ENCODE assay signal across 18 cellular contexts in genomic region chr4:109691411-109691920, GRCh38. TPM values are rescaled to one million over a fixed set of nuclear protein-coding genes. Genes with fewer than 3 reads are reported as not detected.
DNase-seq lines count a peak whose midpoint lies in the region; ATAC-seq, FAIRE-seq and TF ChIP-seq lines count a peak whose summit lies in the region.
"Had no signal": no experiment of that assay in that cellular context is flagged by ENCODE, and none has a peak within 500 bp of the region (broad histone marks: within the 10 kb centered on the region; RNA-seq: fewer than 3 reads in every experiment).

No MANE protein-coding gene starts in this region.

- H3K4me1 Mint-ChIP-seq in MCF 10A (ENCODE audit: insufficient read depth, unreplicated experiment): no peaks in the 10 kb centered on the region
- H3K4me1 Mint-ChIP-seq: GM23338, neural crest cell had no signal

- dilution Hi-C loops in mammary epithelial cell (cut with HindIII; ENCODE audit: low sequenced_read_pairs): no loop called here

- intact Hi-C loops in mammary epithelial cell (cut with micrococcal nuclease): no loop called here
- intact Hi-C loops in MCF 10A (cut with micrococcal nuclease): no loop called here
- intact Hi-C loops in GM12878 (cut with micrococcal nuclease; ENCODE audit: unreplicated experiment): no loop called here
- intact Hi-C loops in colonic mucosa (cut with DNase I): no loop called here

- H3K79me2 ChIP-seq in mammary epithelial cell (ENCODE audit: insufficient read depth, low read length) (no peaks in the 10 kb centered on the region), GM12878 (ENCODE audit: control insufficient read depth, insufficient read depth, low read length) (no peaks in the 10 kb centered on the region)

- no peak for FAIRE-seq in GM12878 (lab: Jason Lieb, UNC)
- FAIRE-seq: RCC 7860 had no signal

- SMC1A ChIA-PET in GM12878 (lab: Charles Lee; ENCODE audit: uncharacterized antibody, unreplicated experiment): interaction anchor here (1.1 to 3.6 kb wide), 4 partner anchors 9 to 104 kb away, joined by 3 to 18 read pairs (median 4); partner anchors contain the start of gene CASP6

- no peaks in the 10 kb centered on the region for H3K27me3 Mint-ChIP-seq in MCF 10A (ENCODE audit: insufficient read depth, unreplicated experiment)
- H3K27me3 Mint-ChIP-seq: activated B cell treated with CpG ODN at 0.5 μM for 24 hours had no signal

- no peak overlapping the region for H3K4me3 Mint-ChIP-seq in MCF 10A (ENCODE audit: unreplicated experiment)
- H3K4me3 Mint-ChIP-seq: GM23338, neural crest cell had no signal

- no peaks in the 10 kb centered on the region for H3K27me3 ChIP-seq in mammary epithelial cell (ENCODE audit: insufficient read depth, low read length)
- H3K27me3 ChIP-seq in GM12878 (replicated peaks in 1 of 2; ENCODE audit: control insufficient read depth in 2 of 2, insufficient read depth in 2 of 2, low read length in 1 of 2): no peaks in the 10 kb centered on the region
- no peaks in the 10 kb centered on the region for H3K27me3 ChIP-seq in colonic mucosa

- TF ChIP-seq CTCF in mammary epithelial cell (conservative IDR thresholded peaks at IDR 0.05 in 1 of 2, IDR thresholded peaks at IDR 0.05 in 1 of 2; ENCODE audit: extremely low read depth in 1 of 2, insufficient read depth in 1 of 2, low read depth in 1 of 2, low read length in 2 of 2): no peak
- TF ChIP-seq CTCF in MCF 10A (IDR thresholded peaks at IDR 0.05; ENCODE audit: unreplicated experiment): no peak
- TF ChIP-seq CTCF in GM12878 (IDR thresholded peaks at IDR 0.05 in 2 of 3, conservative IDR thresholded peaks at IDR 0.05 in 1 of 3; ENCODE audit: control insufficient read depth in 2 of 3, extremely low read depth in 1 of 3, insufficient read depth in 1 of 3, low read depth in 3 of 3, low read length in 3 of 3): no peak
- no peak for TF ChIP-seq CTCF in colonic mucosa (IDR thresholded peaks at IDR 0.05)

- peak; percentile 20 for ATAC-seq in GM12878
- no peak for ATAC-seq in HG03432 (IDR thresholded peaks at IDR 0.05; ENCODE audit: unreplicated experiment)
- no peak for ATAC-seq in GM21529 (IDR thresholded peaks at IDR 0.05; ENCODE audit: unreplicated experiment)
- ATAC-seq: GM23338 had no signal

- TF ChIP-seq RAD21 in GM12878 (IDR thresholded peaks at IDR 0.05; ENCODE audit: insufficient read depth, low read depth, low read length): no peak

- RAD21 ChIA-PET in GM12878 (lab: Charles Lee; ENCODE audit: unreplicated experiment): no interaction called here

- H4K20me1 ChIP-seq in mammary epithelial cell (ENCODE audit: insufficient read depth, low read length) (no peaks in the 10 kb centered on the region), GM12878 (ENCODE audit: control insufficient read depth, insufficient read depth) (no peaks in the 10 kb centered on the region)

- CTCF ChIA-PET in mammary epithelial cell (lab: Charles Lee; ENCODE audit: low non-redundant PET): no interaction called here
- CTCF ChIA-PET in MCF 10A (lab: Yijun Ruan, JAX): interaction anchor here (1.0 kb wide), 1 partner anchor 10 kb away, joined by 5 read pairs; no protein-coding TSS in a partner anchor
- CTCF ChIA-PET in GM12878 (lab: Yijun Ruan, JAX): interaction anchor here (1.6 kb wide), 1 partner anchor 10 kb away, joined by 11 read pairs; no protein-coding TSS in a partner anchor

- no peak for TF ChIP-seq EP300 in GM12878 (IDR thresholded peaks at IDR 0.05; ENCODE audit: borderline replicate concordance in 1 of 2, control insufficient read depth in 1 of 2, low read depth in 2 of 2, low read length in 2 of 2)

- no peaks in the 10 kb centered on the region for H3K9me3 Mint-ChIP-seq in MCF 10A (ENCODE audit: unreplicated experiment)
- H3K9me3 Mint-ChIP-seq: activated B cell treated with CpG ODN at 0.5 μM for 24 hours, GM23338, immature natural killer cell, neural crest cell had no signal

- DNase-seq in mammary epithelial cell (peak; percentile 5), MCF 10A (ENCODE audit: unreplicated experiment) (no peak), GM12878 (ENCODE audit: low read depth, low spot score) (no peak), colonic mucosa (no peak)
- DNase-seq: activated B cell treated with CpG ODN at 0.5 μM for 24 hours; DMS 273 treated with DMSO at 0.1 percent for 48 hours; mesenchymal stem cell; MV-4-11; NCI-H2081 treated with DMSO at 0.1 percent for 48 hours; NCI-H774; stimulated activated CD4-positive, alpha-beta T cell treated with anti-CD3 and anti-CD28 coated beads, Interleukin-15, amount 100 ng/mL, for 24 hours had no signal

- H3K36me3 Mint-ChIP-seq in MCF 10A (ENCODE audit: insufficient read depth, unreplicated experiment): peaks cover 68% of the 10 kb centered on the region

- H3K27ac ChIP-seq in mammary epithelial cell (ENCODE audit: insufficient read depth, low read depth, low read length): no peak overlapping the region
- H3K27ac ChIP-seq in KOPT-K1 (ENCODE audit: low read depth, low read length, poor library complexity, severe bottlenecking): peak overlapping the region; percentile 23
- H3K27ac ChIP-seq in GM12878 (ENCODE audit: control insufficient read depth, insufficient read depth): no peak overlapping the region
- no peak overlapping the region for H3K27ac ChIP-seq in colonic mucosa

- BruUV-seq in mammary epithelial cell (replicated peaks; lab: Mats Ljungman, UMichigan): no TSS peak
- BruUV-seq in MCF 10A (replicated peaks; lab: Mats Ljungman, UMichigan): no TSS peak
- no TSS peak for BruUV-seq in GM12878 (replicated peaks; lab: Mats Ljungman, UMichigan)

- in situ Hi-C loops in mammary epithelial cell (cut with MboI; ENCODE audit: low sequenced_read_pairs in 2 of 2): no loop called here
- in situ Hi-C loops in GM12878 (cut with MboI): no loop called here

- H3K4me2 ChIP-seq in mammary epithelial cell (ENCODE audit: insufficient read depth, low read depth, low read length) (no peak overlapping the region), GM12878 (ENCODE audit: control insufficient read depth, insufficient read depth) (no peak overlapping the region)
- H3K4me2 ChIP-seq: GM23338 had no signal

- H3K36me3 ChIP-seq in mammary epithelial cell (ENCODE audit: insufficient read depth, low read length): peaks cover 4% of the 10 kb centered on the region
- peaks cover 93% of the 10 kb centered on the region for H3K36me3 ChIP-seq in KOPT-K1 (ENCODE audit: insufficient read depth, low read length)
- H3K36me3 ChIP-seq in GM12878 (ENCODE audit: control insufficient read depth in 2 of 2, insufficient read depth in 2 of 2, low read length in 1 of 2): peaks cover 0 to 18% of the 10 kb centered on the region in 2 experiments; a peak in 2 of 4 replicates
- peaks cover 7% of the 10 kb centered on the region for H3K36me3 ChIP-seq in colonic mucosa

- H3K9me3 ChIP-seq in mammary epithelial cell (replicated peaks; ENCODE audit: insufficient read depth, low read length): no peaks in the 10 kb centered on the region
- H3K9me3 ChIP-seq in KOPT-K1 (ENCODE audit: insufficient read depth, low read length, poor library complexity, severe bottlenecking): no peaks in the 10 kb centered on the region
- H3K9me3 ChIP-seq in GM12878 (replicated peaks; ENCODE audit: control insufficient read depth, insufficient read depth, low read length): no peaks in the 10 kb centered on the region
- no peaks in the 10 kb centered on the region for H3K9me3 ChIP-seq in colonic mucosa

- H3K27ac Mint-ChIP-seq in MCF 10A (ENCODE audit: low read depth, unreplicated experiment): no peak overlapping the region
- H3K27ac Mint-ChIP-seq: GM23338 had no signal

- no peak overlapping the region for H2AFZ ChIP-seq in mammary epithelial cell (ENCODE audit: low read depth, low read length)
- H2AFZ ChIP-seq in GM12878 (ENCODE audit: control insufficient read depth, low read depth, low read length): no peak overlapping the region
- H2AFZ ChIP-seq: GM23338 had no signal

- POLR2A ChIA-PET in MCF 10A (lab: Yijun Ruan, JAX) (interaction anchor here (0.5 to 1.2 kb wide), 2 partner anchors 12 to 85 kb away, joined by 3 read pairs; partner anchors contain the start of gene CASP6), GM12878 (lab: Charles Lee) (interaction anchor here (2.4 kb wide), 1 partner anchor 9 kb away, joined by 13 read pairs; no protein-coding TSS in a partner anchor)

- 89% methylated on average over 1 of the region's 1 CpG for WGBS in mammary epithelial cell (ENCODE audit: low coverage, missing lambda C conversion rate)
- WGBS in GM12878 (ENCODE audit: insufficient coverage, insufficient replicate concordance, low lambda C conversion rate, missing lambda C conversion rate): 94% methylated on average over 1 of the region's 1 CpG

- H3K4me1 ChIP-seq in mammary epithelial cell (ENCODE audit: insufficient read depth, low read length) (no peaks in the 10 kb centered on the region), GM12878 (ENCODE audit: control insufficient read depth, insufficient read depth, low read length) (peaks cover 4% of the 10 kb centered on the region; the same call in 1 of the 2 replicates), colonic mucosa (no peaks in the 10 kb centered on the region)

- H3K4me3 ChIP-seq in mammary epithelial cell (replicated peaks in 1 of 3; ENCODE audit: insufficient read depth in 1 of 3, low read depth in 2 of 3, low read length in 3 of 3) (no peak overlapping the region), GM12878 (no peak overlapping the region), colonic mucosa (no peak overlapping the region)
- H3K4me3 ChIP-seq: GM23338 had no signal

- no peak for TF ChIP-seq POLR2A in GM12878 (IDR thresholded peaks at IDR 0.05; ENCODE audit: low read depth, low read length)

- H3K9ac ChIP-seq in mammary epithelial cell (ENCODE audit: insufficient read depth, low read length) (no peak overlapping the region), GM12878 (ENCODE audit: control insufficient read depth, insufficient read depth, low read length) (no peak overlapping the region), colonic mucosa (ENCODE audit: low read depth in 2 of 2, low read length in 2 of 2) (no peak overlapping the region)

RNA-seq across cellular contexts. Expression of gene CASP6, which starts 11.8 kb away (rescaled TPM):
- total RNA-seq in mammary epithelial cell: 10 to 100 TPM; 20.0 to 45.5 TPM
- 45.4 TPM for polyA plus RNA-seq in mammary epithelial cell
- polyA minus RNA-seq in mammary epithelial cell: 8.0 TPM
- total RNA-seq in MCF 10A (2022): 7.9 and 8.1 TPM in 2 replicates
- 6.7 and 7.8 TPM in 2 replicates for total RNA-seq in GM12878 (2013; cell fraction: nucleolus; rRNA removed)
- total RNA-seq in GM12878 (2014; rRNA removed): 24.0 and 33.7 TPM in 2 replicates
- 23.2 and 26.3 TPM in 2 replicates for total RNA-seq in GM12878 (2014; rRNA removed; fragmentation: Illumina TruSeq; extraction: Trizol)
- 18.1 and 20.0 TPM in 2 replicates for total RNA-seq in GM12878 (2021)
- polyA plus RNA-seq in GM12878 (2011; ENCODE audit: low read depth): 19.4 TPM
- 66.8 and 78.1 TPM in 2 replicates for polyA plus RNA-seq in GM12878 (2011; rRNA removed)
- 42.7 and 53.6 TPM in 2 replicates for polyA plus RNA-seq in GM12878 (2011; cell fraction: cytosol; rRNA removed)
- polyA plus RNA-seq in GM12878 (2011; cell fraction: nucleus; rRNA removed): 11.5 and 13.8 TPM in 2 replicates
- polyA plus RNA-seq in GM12878 (2012): 11.4 and 13.6 TPM in 2 replicates
- 34.0 and 44.0 TPM in 2 replicates for polyA plus RNA-seq in GM12878 (2014; fragmentation: Illumina TruSeq; extraction: Trizol)
- 10 to 100 TPM; 20.0 to 23.2 TPM for polyA plus RNA-seq in GM12878 (2014; fragmentation: Nextera tagmentation; extraction: Ambion mirVana)
- polyA plus RNA-seq in GM12878 (2014; rRNA removed): 22.9 and 27.9 TPM in 2 replicates
- 10 to 100 TPM; 51.2 to 56.2 TPM for polyA plus RNA-seq in GM12878 (2016; fragmentation: Nextera tagmentation; extraction: Ambion mirVana)
- polyA minus RNA-seq in GM12878 (2011; rRNA and poly(A)+ RNA removed): 47.1 and 85.4 TPM in 2 replicates
- 17.5 TPM in 2 replicates for polyA minus RNA-seq in GM12878 (2011; cell fraction: cytosol; rRNA and poly(A)+ RNA removed)
- 3.9 and 8.0 TPM in 2 replicates for polyA minus RNA-seq in GM12878 (2011; cell fraction: nucleus; rRNA and poly(A)+ RNA removed)
- 100 to 1,000 TPM; 110 to 115 TPM for total RNA-seq in colonic mucosa

RNA-seq across cellular contexts. Expression of gene PLA2G12A, which starts 38.4 kb away (rescaled TPM):
- 10 to 100 TPM; 38.9 to 59.0 TPM for total RNA-seq in mammary epithelial cell
- polyA plus RNA-seq in mammary epithelial cell: 38.7 TPM
- 29.4 TPM for polyA minus RNA-seq in mammary epithelial cell
- total RNA-seq in MCF 10A (2022): 52.4 and 58.0 TPM in 2 replicates
- total RNA-seq in GM12878 (2013; cell fraction: nucleolus; rRNA removed): 11.8 and 12.3 TPM in 2 replicates
- total RNA-seq in GM12878 (2014; rRNA removed): 6.7 and 7.6 TPM in 2 replicates
- total RNA-seq in GM12878 (2014; rRNA removed; fragmentation: Illumina TruSeq; extraction: Trizol): 14.6 and 18.7 TPM in 2 replicates
- 16.5 and 18.4 TPM in 2 replicates for total RNA-seq in GM12878 (2021)
- 29.2 TPM for polyA plus RNA-seq in GM12878 (2011; ENCODE audit: low read depth)
- polyA plus RNA-seq in GM12878 (2011; rRNA removed): 30.9 and 36.8 TPM in 2 replicates
- 8.4 and 29.9 TPM in 2 replicates for polyA plus RNA-seq in GM12878 (2011; cell fraction: cytosol; rRNA removed)
- polyA plus RNA-seq in GM12878 (2011; cell fraction: nucleus; rRNA removed): 6.1 and 8.6 TPM in 2 replicates
- polyA plus RNA-seq in GM12878 (2012): 11.9 and 12.1 TPM in 2 replicates
- 8.5 and 12.3 TPM in 2 replicates for polyA plus RNA-seq in GM12878 (2014; fragmentation: Illumina TruSeq; extraction: Trizol)
- polyA plus RNA-seq in GM12878 (2014; fragmentation: Nextera tagmentation; extraction: Ambion mirVana): 1 to 10 TPM; 3.7 to 6.2 TPM
- 9.7 and 14.5 TPM in 2 replicates for polyA plus RNA-seq in GM12878 (2014; rRNA removed)
- polyA plus RNA-seq in GM12878 (2016; fragmentation: Nextera tagmentation; extraction: Ambion mirVana): 10 to 100 TPM; 34.4 to 35.7 TPM
- polyA minus RNA-seq in GM12878 (2011; rRNA and poly(A)+ RNA removed): 41.7 and 56.8 TPM in 2 replicates
- 4.1 and 28.6 TPM in 2 replicates for polyA minus RNA-seq in GM12878 (2011; cell fraction: cytosol; rRNA and poly(A)+ RNA removed)
- 4.0 and 7.2 TPM in 2 replicates for polyA minus RNA-seq in GM12878 (2011; cell fraction: nucleus; rRNA and poly(A)+ RNA removed)
- 10 to 100 TPM; 46.9 to 55.1 TPM for total RNA-seq in colonic mucosa
